ENCODE assay signal across 20 cellular contexts in the genomic region with DNA sequence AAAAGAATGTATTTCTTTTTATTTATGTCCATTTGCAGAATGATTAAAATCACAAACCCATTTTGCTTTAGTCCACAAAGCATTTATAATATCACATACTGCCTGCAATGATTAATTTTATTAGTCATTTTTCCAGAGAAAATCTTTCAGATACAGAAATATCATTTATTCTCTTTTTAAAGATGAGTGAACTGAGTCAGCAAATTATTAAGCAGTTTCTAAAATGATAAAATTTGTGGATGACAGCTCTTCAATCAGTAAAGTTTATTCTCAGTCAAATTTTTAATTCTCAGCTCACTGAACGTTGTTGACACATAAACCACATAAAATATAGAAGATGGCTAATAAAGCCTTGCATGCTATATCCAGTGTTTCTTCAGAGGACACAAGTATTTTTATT.
DNase-seq lines count a peak whose midpoint lies in the region; ATAC-seq, FAIRE-seq and TF ChIP-seq lines count a peak whose summit lies in the region.
"Had no signal": no experiment of that assay in that cellular context is flagged by ENCODE, and none has a peak within 500 bp of the region (broad histone marks: within the 10 kb centered on the region; RNA-seq: fewer than 3 reads in every experiment).

No MANE protein-coding gene starts in this region.

- no peak overlapping the region for H3K18ac ChIP-seq in IMR-90 (ENCODE audit: low read depth, low read length)

- no peak overlapping the region for H3K4ac ChIP-seq in IMR-90 (ENCODE audit: low read depth, low read length)

- no peaks in the 10 kb centered on the region for H3K27me3 ChIP-seq in IMR-90 (ENCODE audit: control insufficient read depth, insufficient read depth, low read length)
- no peaks in the 10 kb centered on the region for H3K27me3 ChIP-seq in K562 (ENCODE audit: control insufficient read depth in 2 of 2, insufficient read depth in 2 of 2, low read length in 2 of 2)
- H3K27me3 ChIP-seq: BE2C had no signal

- no peak overlapping the region for H3K4me3 ChIP-seq in IMR-90 (ENCODE audit: insufficient read depth, low read depth, low read length)
- no peak overlapping the region for H3K4me3 ChIP-seq in K562
- H3K4me3 ChIP-seq in kidney (ENCODE audit: low read length in 2 of 2), result no peak overlapping the region
- H3K4me3 ChIP-seq: BLaER1 had no signal

- H3K4me2 ChIP-seq in IMR-90 (ENCODE audit: low read depth, low read length) (no peak overlapping the region), K562 (ENCODE audit: insufficient read depth, low read length) (no peak overlapping the region)
- H3K4me2 ChIP-seq: BLaER1 had no signal

- H3K36me3 ChIP-seq in IMR-90 (ENCODE audit: control insufficient read depth, insufficient read depth, low read length) (no peaks in the 10 kb centered on the region), K562 (ENCODE audit: control insufficient read depth, insufficient read depth, low read length) (no peaks in the 10 kb centered on the region), kidney (ENCODE audit: control insufficient read depth in 1 of 2, insufficient read depth in 2 of 2, low read length in 2 of 2) (no peaks in the 10 kb centered on the region)
- H3K36me3 ChIP-seq: BE2C, BLaER1 had no signal

- ATAC-seq in IMR-90 (ENCODE audit: low read depth) (no peak), K562 (no peak), HG02571 (IDR thresholded peaks at IDR 0.05; ENCODE audit: unreplicated experiment) (no peak)

- H3K4me1 ChIP-seq in IMR-90 (ENCODE audit: control insufficient read depth, insufficient read depth, low read length) (no peaks in the 10 kb centered on the region), K562 (replicated peaks in 1 of 2; ENCODE audit: control insufficient read depth in 2 of 2, insufficient read depth in 2 of 2, low read length in 2 of 2) (no peaks in the 10 kb centered on the region), kidney (ENCODE audit: control insufficient read depth in 1 of 2, insufficient read depth in 1 of 2, low read depth in 1 of 2, low read length in 2 of 2) (no peaks in the 10 kb centered on the region)
- H3K4me1 ChIP-seq: BE2C, BLaER1 had no signal

- DNase-seq in D721Med (ENCODE audit: insufficient read length, low spot score), result no peak
- DNase-seq in IMR-90, result no peak
- DNase-seq in K562 (ENCODE audit: extremely low read depth in 1 of 4, low spot score in 3 of 4), result no peak
- DNase-seq in kidney, result no peak
- no peak for DNase-seq in SIG-M5 (lab: John Stamatoyannopoulos, UW)
- DNase-seq in LoVo (ENCODE audit: low spot score), result no peak
- DNase-seq: 8988T; ACHN; BE2C; C1 segment of cervical spinal cord; CD4-positive, alpha-beta memory T cell; CD4-positive, CD25-positive, alpha-beta regulatory T cell; CD8-positive, alpha-beta memory T cell; COR-L47; DMS79 treated with DMSO at 0.1 percent for 48 hours; GF-D8 had no signal

- dilution Hi-C loops in IMR-90 (cut with HindIII; ENCODE audit: low sequenced_read_pairs, unreplicated experiment), result no loop called here

- H2BK15ac ChIP-seq in IMR-90 (ENCODE audit: low read depth, low read length), result no peak overlapping the region

- no peaks in the 10 kb centered on the region for H3K79me2 ChIP-seq in K562 (ENCODE audit: control insufficient read depth, insufficient read depth, low read length)

- no peak overlapping the region for H4K8ac ChIP-seq in IMR-90 (ENCODE audit: low read depth in 2 of 2, low read length in 2 of 2)

- H3K14ac ChIP-seq in IMR-90 (replicated peaks; ENCODE audit: low read depth, low read length), result no peak overlapping the region

- H3K9me3 ChIP-seq in IMR-90 (ENCODE audit: control insufficient read depth, insufficient read depth, low read length) (no peaks in the 10 kb centered on the region), K562 (replicated peaks; ENCODE audit: control insufficient read depth, insufficient read depth, low read depth, low read length) (no peaks in the 10 kb centered on the region), kidney (ENCODE audit: control insufficient read depth in 1 of 2, low read length in 2 of 2) (no peaks in the 10 kb centered on the region)
- H3K9me3 ChIP-seq: BE2C had no signal

- no peak overlapping the region for H2AK5ac ChIP-seq in IMR-90 (ENCODE audit: low read depth, low read length)

- no peak overlapping the region for H3K23ac ChIP-seq in IMR-90 (ENCODE audit: low read depth, low read length)

- no peak for TF ChIP-seq CTCF in D721Med (IDR thresholded peaks at IDR 0.05; ENCODE audit: insufficient read depth, missing control alignments)
- no peak for TF ChIP-seq CTCF in IMR-90 (conservative IDR thresholded peaks at IDR 0.05; ENCODE audit: low read depth, low read length)
- TF ChIP-seq CTCF in K562 (IDR thresholded peaks at IDR 0.05 in 2 of 3, conservative IDR thresholded peaks at IDR 0.05 in 1 of 3; ENCODE audit: insufficient read depth in 2 of 3, low read depth in 1 of 3, low read length in 3 of 3), result no peak
- no peak for TF ChIP-seq CTCF in kidney (IDR thresholded peaks at IDR 0.05; ENCODE audit: borderline replicate concordance, extremely low read depth, insufficient read depth)

- intact Hi-C loops in IMR-90 (cut with micrococcal nuclease) (no loop called here), K562 (cut with micrococcal nuclease) (no loop called here), kidney (cut with DNase I) (no loop called here)

- no peaks in the 10 kb centered on the region for H3K79me1 ChIP-seq in IMR-90 (ENCODE audit: low read depth in 1 of 2, low read length in 2 of 2)

- no peak overlapping the region for H4K91ac ChIP-seq in IMR-90 (ENCODE audit: insufficient read depth, low read depth, low read length)

- H3K56ac ChIP-seq in IMR-90 (ENCODE audit: extremely low read depth, insufficient read depth, low read length), result no peak overlapping the region

- TF ChIP-seq EP300 in K562 (IDR thresholded peaks at IDR 0.05; ENCODE audit: low read length), result no peak

- no peak overlapping the region for H2BK120ac ChIP-seq in IMR-90 (ENCODE audit: low read depth, low read length)

- WGBS in IMR-90 (ENCODE audit: extremely low coverage in 2 of 2, insufficient read length in 1 of 2), 2 experiments, result no CpG with 5 or more reads among the region's 1 CpG
- 0% methylated on average over 1 of the region's 1 CpG for WGBS in K562 (ENCODE audit: insufficient coverage, low coverage, missing lambda C conversion rate)

- H3K9me1 ChIP-seq in IMR-90 (ENCODE audit: insufficient read depth, low read length), result no peaks in the 10 kb centered on the region
- H3K9me1 ChIP-seq in K562 (ENCODE audit: control insufficient read depth, insufficient read depth, low read length), result no peaks in the 10 kb centered on the region

- H3K9ac ChIP-seq in IMR-90 (ENCODE audit: low read depth, low read length) (no peak overlapping the region), K562 (ENCODE audit: insufficient read depth in 1 of 2, low read depth in 2 of 2, low read length in 2 of 2) (no peak overlapping the region), kidney (ENCODE audit: low read length in 2 of 2) (no peak overlapping the region)
- H3K9ac ChIP-seq: BLaER1 had no signal

- TF ChIP-seq POLR2A in IMR-90 (IDR thresholded peaks at IDR 0.05; ENCODE audit: low read depth, low read length), result no peak
- no peak for TF ChIP-seq POLR2A in K562 (conservative IDR thresholded peaks at IDR 0.05)

- CTCF ChIA-PET in IMR-90 (lab: Yijun Ruan, JAX), result no interaction called here
- CTCF ChIA-PET in K562 (lab: Yijun Ruan, JAX; ENCODE audit: low intra/inter-chr PET ratio), result no interaction called here

- no peak overlapping the region for H2AK9ac ChIP-seq in IMR-90 (replicated peaks; ENCODE audit: low read depth, low read length, poor library complexity)

- in situ Hi-C loops in IMR-90 (cut with MboI; ENCODE audit: low sequenced_read_pairs) (no loop called here), K562 (cut with MboI) (no loop called here)

- H2AFZ ChIP-seq in IMR-90 (replicated peaks; ENCODE audit: low read length, poor library complexity) (no peak overlapping the region), K562 (ENCODE audit: low read depth, low read length) (no peak overlapping the region)

- H2BK5ac ChIP-seq in IMR-90 (ENCODE audit: low read depth, low read length, poor library complexity, severe bottlenecking), result no peak overlapping the region

- POLR2A ChIA-PET in IMR-90 (lab: Charles Lee; ENCODE audit: unreplicated experiment), result no interaction called here
- POLR2A ChIA-PET in K562 (lab: Yijun Ruan, JAX), result no interaction called here

- no peak overlapping the region for H4K5ac ChIP-seq in IMR-90 (ENCODE audit: low read depth, low read length)

- TF ChIP-seq RAD21 in IMR-90 (IDR thresholded peaks at IDR 0.05; ENCODE audit: low read length) (no peak), K562 (CRISPR knock-in tag; conservative IDR thresholded peaks at IDR 0.05 in 1 of 2, IDR thresholded peaks at IDR 0.05 in 1 of 2) (no peak)

- BruUV-seq in IMR-90 (replicated peaks; lab: Mats Ljungman, UMichigan) (no TSS peak), K562 (replicated peaks; lab: Mats Ljungman, UMichigan) (no TSS peak)

- H2BK20ac ChIP-seq in IMR-90 (ENCODE audit: low read depth, low read length), result no peak overlapping the region

- FAIRE-seq in D721Med (lab: Jason Lieb, UNC) (peak; percentile 41), K562 (lab: Jason Lieb, UNC) (no peak), kidney (lab: Jason Lieb, UNC) (peak; percentile 15)
- FAIRE-seq: GM12891, GM19239 had no signal

- H3K27ac ChIP-seq in IMR-90 (ENCODE audit: insufficient read depth, low read length) (no peak overlapping the region), K562 (ENCODE audit: extremely low read depth, low read depth, low read length) (no peak overlapping the region), kidney (ENCODE audit: low read depth in 2 of 2, low read length in 2 of 2) (no peak overlapping the region)
- H3K27ac ChIP-seq: BLaER1 had no signal

- no peaks in the 10 kb centered on the region for H4K20me1 ChIP-seq in IMR-90 (ENCODE audit: insufficient read depth, low read length)
- no peaks in the 10 kb centered on the region for H4K20me1 ChIP-seq in K562 (replicated peaks; ENCODE audit: control insufficient read depth, insufficient read depth, low read length)
- H4K20me1 ChIP-seq: BLaER1 had no signal

TF ChIP-seq in IMR-90, 13 proteins besides CTCF, POLR2A, EP300 and RAD21:
- TF ChIP-seq RFX5 (IDR thresholded peaks at IDR 0.05; ENCODE audit: low read depth, low read length), result no peak
- peak; percentile 78 for TF ChIP-seq MAFK (IDR thresholded peaks at IDR 0.05; ENCODE audit: low read depth, low read length)

TF ChIP-seq in K562, 482 proteins besides CTCF, POLR2A, EP300 and RAD21:
- peak; percentile 5; the same call in 1 of the 2 replicates for TF ChIP-seq MAFF (IDR thresholded peaks at IDR 0.05; ENCODE audit: low read length)
- 0 out of 2 replicates have a peak, but pooled peaks have one; percentile 21 for TF ChIP-seq C11orf30 (IDR thresholded peaks at IDR 0.05; ENCODE audit: low read depth)
- TF ChIP-seq CBX1 (IDR thresholded peaks at IDR 0.05; ENCODE audit: low read depth), result no peak
- TF ChIP-seq TEAD1 (CRISPR knock-in tag; IDR thresholded peaks at IDR 0.05), result no peak
- peak; percentile 46; the same call in 1 of the 2 replicates for TF ChIP-seq ZNF316 (IDR thresholded peaks at IDR 0.05)
- no peak for TF ChIP-seq FOXK2 (conservative IDR thresholded peaks at IDR 0.05 in 1 of 2, IDR thresholded peaks at IDR 0.05 in 1 of 2; ENCODE audit: low read depth in 2 of 2)
